Comparison of ENCODE assay signal across 8 cellular contexts in genomic region chr2:128319457-128319772, GRCh38. TPM values are rescaled to one million over a fixed set of nuclear protein-coding genes. Genes with fewer than 3 reads are reported as not detected.
A peak's percentile ranks its signal among the peaks of the same experiment; 100 is the strongest.
DNase-seq lines count a peak whose midpoint lies in the region; ATAC-seq and TF ChIP-seq lines count a peak whose summit lies in the region.

No MANE protein-coding gene starts in this region.

- H3K27me3 ChIP-seq in cardiac muscle cell = peaks cover 32% of the 10 kb centered on the region
- peaks cover 0 to 4% of the 10 kb centered on the region in 2 donors for H3K27me3 ChIP-seq in mucosa of rectum (ENCODE audit: control insufficient read depth in 2 of 2, insufficient read depth in 2 of 2, low read length in 2 of 2)
- no peaks in the 10 kb centered on the region for H3K27me3 ChIP-seq in vagina

- H3K27ac ChIP-seq in cardiac muscle cell (no peak overlapping the region), mucosa of rectum (ENCODE audit: low read depth in 2 of 2, low read length in 2 of 2) (no peak overlapping the region), vagina (peak overlapping the region; percentile 83)

- DNase-seq in cardiac muscle cell (ENCODE audit: low read depth in 1 of 2, low spot score in 1 of 2) (no peak), Right ventricle myocardium superior (no peak), choroid plexus epithelial cell (ENCODE audit: low read depth) (no peak), vagina (ENCODE audit: extremely low spot score in 2 of 2) (no peak), AG08395 (ENCODE audit: low spot score) (no peak)
- no peak for DNase-seq in activated CD8-positive, alpha-beta memory T cell treated with anti-CD3 and anti-CD28 coated beads, Interleukin-2, amount 50 U/mL, for 48 hours
- DNase-seq in activated effector memory CD4-positive, alpha-beta T cell treated with Interleukin-2 at 50 U/mL for 16 hours = no peak

- H3K4me1 ChIP-seq in cardiac muscle cell (ENCODE audit: low read depth) (no peaks in the 10 kb centered on the region), mucosa of rectum (ENCODE audit: control insufficient read depth in 2 of 2, insufficient read depth in 2 of 2, low read length in 2 of 2) (peaks cover 17 to 28% of the 10 kb centered on the region in 2 donors), vagina (peaks cover 71% of the 10 kb centered on the region)

- H3K4me3 ChIP-seq in cardiac muscle cell (peak overlapping the region; percentile 80), choroid plexus epithelial cell (ENCODE audit: low read depth, low read length) (peak overlapping the region; percentile 70), mucosa of rectum (ENCODE audit: low read length in 2 of 2) (peak overlapping the region; percentile 71), vagina (peak overlapping the region; percentile 75 to 77)

- ATAC-seq in Right ventricle myocardium superior (ENCODE audit: poor library complexity) = no peak

- H3K9me3 ChIP-seq in cardiac muscle cell (ENCODE audit: low read depth) = no peaks in the 10 kb centered on the region
- H3K9me3 ChIP-seq in mucosa of rectum (ENCODE audit: control insufficient read depth in 2 of 2, low read length in 2 of 2) = no peaks in the 10 kb centered on the region
- no peaks in the 10 kb centered on the region for H3K9me3 ChIP-seq in vagina

- intact Hi-C loops in Right ventricle myocardium superior (cut with DNase I) (loop anchor here (10.0 kb wide), 1 partner anchor 85 kb away; no protein-coding TSS in a partner anchor), vagina (cut with DNase I) (loop anchor here (10.0 kb wide), 1 partner anchor 145 kb away; no protein-coding TSS in a partner anchor)

- H3K36me3 ChIP-seq in cardiac muscle cell = no peaks in the 10 kb centered on the region
- no peaks in the 10 kb centered on the region for H3K36me3 ChIP-seq in mucosa of rectum (ENCODE audit: control insufficient read depth in 2 of 2, insufficient read depth in 2 of 2, low read length in 2 of 2)
- no peaks in the 10 kb centered on the region for H3K36me3 ChIP-seq in vagina

- TF ChIP-seq CTCF in cardiac muscle cell (IDR thresholded peaks at IDR 0.05; ENCODE audit: low read depth, low read length) (no peak), choroid plexus epithelial cell (conservative IDR thresholded peaks at IDR 0.05; ENCODE audit: low read depth, low read length) (no peak), vagina (IDR thresholded peaks at IDR 0.05) (no peak)

- H3K9ac ChIP-seq in mucosa of rectum (ENCODE audit: low read depth in 1 of 2, low read length in 2 of 2) = peak overlapping the region; percentile 24 to 66

- no peak for TF ChIP-seq POLR2A in vagina (IDR thresholded peaks at IDR 0.05)

RNA-seq across cellular contexts. Expression of gene HS6ST1, which starts 0.7 kb away (rescaled TPM):
- total RNA-seq in cardiac muscle cell (24.5 and 26.1 TPM in 2 replicates), Right ventricle myocardium superior (35.1 TPM), vagina (68.5 TPM)
- polyA plus RNA-seq in cardiac muscle cell = 13.8 and 22.9 TPM in 2 replicates
